Comparison of ENCODE assay signal across 3 cellular contexts in the genomic region with DNA sequence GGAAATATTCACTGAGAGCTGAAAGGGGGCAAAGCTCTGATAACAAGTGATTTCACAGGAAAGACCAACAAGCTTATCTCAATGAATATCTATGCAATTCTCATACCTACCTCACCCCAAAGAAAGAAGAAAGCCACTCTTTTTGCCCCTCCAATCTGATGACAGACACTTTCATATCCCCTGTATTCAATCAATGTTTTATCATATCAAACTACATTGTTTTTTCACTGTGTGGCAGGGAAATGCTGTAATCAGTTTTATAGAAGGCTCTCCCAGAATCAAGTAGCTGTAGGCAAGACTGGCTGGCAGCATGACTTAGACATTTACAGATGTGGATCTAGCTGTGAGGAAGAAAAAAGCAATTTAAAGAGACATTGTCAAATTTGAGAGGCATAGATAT.
A peak's percentile ranks its signal among the peaks of the same experiment; 100 is the strongest.
TF ChIP-seq lines count a peak whose summit lies in the region.

No MANE protein-coding gene starts in this region.

TF ChIP-seq in SK-N-SH, 30 proteins besides CTCF, POLR2A, EP300 and RAD21 (continued from another document):
- TF ChIP-seq MXI1 (IDR thresholded peaks at IDR 0.05; ENCODE audit: low read depth, low read length) = 0 out of 2 replicates have a peak, but pooled peaks have one; percentile 20
- no peak for TF ChIP-seq NFIC (IDR thresholded peaks at IDR 0.05; ENCODE audit: borderline replicate concordance)

TF ChIP-seq in SK-N-SH treated with all-trans-retinoic acid at 6 μM for 48 hours, 23 proteins besides CTCF, POLR2A, EP300 and RAD21:
- TF ChIP-seq POU6F1 (CRISPR knock-in tag; IDR thresholded peaks at IDR 0.05; ENCODE audit: borderline replicate concordance, low read depth) (no peak), PATZ1 (CRISPR knock-in tag; IDR thresholded peaks at IDR 0.05; ENCODE audit: borderline replicate concordance) (no peak), TSHZ2 (CRISPR knock-in tag; IDR thresholded peaks at IDR 0.05) (no peak), BACH2 (CRISPR knock-in tag; IDR thresholded peaks at IDR 0.05; ENCODE audit: borderline replicate concordance) (no peak), SNAI2 (CRISPR knock-in tag; IDR thresholded peaks at IDR 0.05) (no peak), CSDC2 (CRISPR knock-in tag; IDR thresholded peaks at IDR 0.05) (no peak), ZC3H10 (CRISPR knock-in tag; IDR thresholded peaks at IDR 0.05) (no peak), TOX (CRISPR knock-in tag; IDR thresholded peaks at IDR 0.05; ENCODE audit: borderline replicate concordance) (no peak), ZFP30 (CRISPR knock-in tag; IDR thresholded peaks at IDR 0.05) (no peak)

TF ChIP-seq in H1, 55 proteins besides CTCF, POLR2A, EP300 and RAD21 (continued from another document):
- TF ChIP-seq GTF2F1 (IDR thresholded peaks at IDR 0.05; ENCODE audit: borderline replicate concordance, low read depth, low read length) (no peak), TCF12 (IDR thresholded peaks at IDR 0.05; ENCODE audit: low read depth, low read length) (no peak), BCL11A (IDR thresholded peaks at IDR 0.05; ENCODE audit: low read depth in 2 of 2, low read length in 2 of 2) (no peak), SRF (IDR thresholded peaks at IDR 0.05; ENCODE audit: low read depth, low read length) (no peak), PHF8 (conservative IDR thresholded peaks at IDR 0.05; ENCODE audit: low read depth, low read length) (no peak), FOSL1 (IDR thresholded peaks at IDR 0.05; ENCODE audit: insufficient read depth, low read depth, low read length) (no peak), CHD1 (IDR thresholded peaks at IDR 0.05; ENCODE audit: low read depth, low read length) (no peak), RBBP5 (IDR thresholded peaks at IDR 0.05; ENCODE audit: borderline replicate concordance, low read depth, low read length) (no peak)
- TF ChIP-seq, protein P1, sequence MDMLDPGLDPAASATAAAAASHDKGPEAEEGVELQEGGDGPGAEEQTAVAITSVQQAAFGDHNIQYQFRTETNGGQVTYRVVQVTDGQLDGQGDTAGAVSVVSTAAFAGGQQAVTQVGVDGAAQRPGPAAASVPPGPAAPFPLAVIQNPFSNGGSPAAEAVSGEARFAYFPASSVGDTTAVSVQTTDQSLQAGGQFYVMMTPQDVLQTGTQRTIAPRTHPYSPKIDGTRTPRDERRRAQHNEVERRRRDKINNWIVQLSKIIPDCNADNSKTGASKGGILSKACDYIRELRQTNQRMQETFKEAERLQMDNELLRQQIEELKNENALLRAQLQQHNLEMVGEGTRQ (IDR thresholded peaks at IDR 0.05; ENCODE audit: low read length) = no peak
- TF ChIP-seq, protein P2, sequence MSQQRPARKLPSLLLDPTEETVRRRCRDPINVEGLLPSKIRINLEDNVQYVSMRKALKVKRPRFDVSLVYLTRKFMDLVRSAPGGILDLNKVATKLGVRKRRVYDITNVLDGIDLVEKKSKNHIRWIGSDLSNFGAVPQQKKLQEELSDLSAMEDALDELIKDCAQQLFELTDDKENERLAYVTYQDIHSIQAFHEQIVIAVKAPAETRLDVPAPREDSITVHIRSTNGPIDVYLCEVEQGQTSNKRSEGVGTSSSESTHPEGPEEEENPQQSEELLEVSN (IDR thresholded peaks at IDR 0.05) = no peak
